In genomic region chr1:84300991-84301758, GRCh38 we compare ENCODE assay signal across 1 cellular context.
TF ChIP-seq lines count a peak whose summit lies in the region.

Gene SAMD13 (plus strand): TSS chr1:84301708. CDS start chr1:84303235, 1,527 bp downstream.

TF ChIP-seq in WTC11, 78 proteins besides CTCF, POLR2A, EP300 and RAD21 (continued from another document):
- TF ChIP-seq ZNF532 (CRISPR knock-in tag; IDR thresholded peaks at IDR 0.05; ENCODE audit: borderline replicate concordance) (no peak), JUN (CRISPR knock-in tag; IDR thresholded peaks at IDR 0.05) (no peak), GABPB1 (CRISPR knock-in tag; IDR thresholded peaks at IDR 0.05) (no peak), ZNF423 (CRISPR knock-in tag; IDR thresholded peaks at IDR 0.05) (no peak), ESRRA (CRISPR knock-in tag; IDR thresholded peaks at IDR 0.05; ENCODE audit: borderline replicate concordance) (no peak), MYBL2 (CRISPR knock-in tag; IDR thresholded peaks at IDR 0.05) (no peak), ZNF281 (CRISPR knock-in tag; IDR thresholded peaks at IDR 0.05) (no peak), TEAD1 (CRISPR knock-in tag; IDR thresholded peaks at IDR 0.05) (no peak), HMGA2 (CRISPR knock-in tag; IDR thresholded peaks at IDR 0.05) (no peak), CREB1 (CRISPR knock-in tag; IDR thresholded peaks at IDR 0.05) (no peak), MLX (CRISPR knock-in tag; IDR thresholded peaks at IDR 0.05) (no peak), SOX15 (CRISPR knock-in tag; IDR thresholded peaks at IDR 0.05) (no peak), CREM (CRISPR knock-in tag; IDR thresholded peaks at IDR 0.05) (no peak), MAX (CRISPR knock-in tag; IDR thresholded peaks at IDR 0.05) (no peak), ZNF671 (CRISPR knock-in tag; IDR thresholded peaks at IDR 0.05) (no peak)
TF ChIP-seq in WTC11: peak in this region for 0.
